In genomic region chr4:71456841-71457240, GRCh38 we compare ENCODE assay signal across 11 cellular contexts.
DNase-seq lines count a peak whose midpoint lies in the region; TF ChIP-seq lines count a peak whose summit lies in the region.
"Had no signal": no experiment of that assay in that cellular context is flagged by ENCODE, and none has a peak within 500 bp of the region (broad histone marks: within the 10 kb centered on the region; RNA-seq: fewer than 3 reads in every experiment).

No MANE protein-coding gene starts in this region.

- H2AK5ac ChIP-seq in neuronal stem cell (ENCODE audit: low read depth, low read length), result no peak overlapping the region

- intact Hi-C loops in sigmoid colon (cut with DNase I), result no loop called here
- intact Hi-C loops in colonic mucosa (cut with DNase I), result no loop called here

- H3K36me3 ChIP-seq in neuronal stem cell (replicated peaks in 1 of 2; ENCODE audit: control insufficient read depth in 2 of 2, insufficient read depth in 2 of 2, low read length in 2 of 2) (no peaks in the 10 kb centered on the region), sigmoid colon (no peaks in the 10 kb centered on the region), colonic mucosa (no peaks in the 10 kb centered on the region)
- H3K36me3 ChIP-seq: SJSA1 had no signal

- CTCF ChIA-PET in HEK293T (lab: Yijun Ruan, JAX), result no interaction called here

- POLR2A ChIA-PET in HEK293T (lab: Yijun Ruan, JAX), result no interaction called here

- no peak for TF ChIP-seq POLR2A in sigmoid colon (IDR thresholded peaks at IDR 0.05)

- H2BK120ac ChIP-seq in neuronal stem cell (ENCODE audit: low read depth, low read length), result no peak overlapping the region

- H3K27ac ChIP-seq in neuronal stem cell (replicated peaks; ENCODE audit: low read length) (no peak overlapping the region), sigmoid colon (no peak overlapping the region), colonic mucosa (no peak overlapping the region)
- H3K27ac ChIP-seq: SJSA1 had no signal

- H4K91ac ChIP-seq in neuronal stem cell (ENCODE audit: low read depth, low read length, poor library complexity), result no peak overlapping the region

- no peak overlapping the region for H2BK5ac ChIP-seq in neuronal stem cell (ENCODE audit: low read length)

- no peak overlapping the region for H2BK15ac ChIP-seq in neuronal stem cell (ENCODE audit: low read length)

- no peaks in the 10 kb centered on the region for H3K79me1 ChIP-seq in neuronal stem cell (ENCODE audit: low read depth, low read length)

- no peak overlapping the region for H3K14ac ChIP-seq in neuronal stem cell (ENCODE audit: low read length)

- H3K4me3 ChIP-seq in fibroblast of pulmonary artery (replicated peaks; ENCODE audit: low read depth, low read length) (no peak overlapping the region), neuronal stem cell (ENCODE audit: low read length in 2 of 2) (no peak overlapping the region), sigmoid colon (no peak overlapping the region), colonic mucosa (no peak overlapping the region)
- H3K4me3 ChIP-seq: SJSA1 had no signal

- no peak overlapping the region for H3K23ac ChIP-seq in neuronal stem cell (ENCODE audit: low read depth, low read length, poor library complexity)

- no peak overlapping the region for H2BK12ac ChIP-seq in neuronal stem cell (ENCODE audit: low read length)

- H3K9ac ChIP-seq in neuronal stem cell (ENCODE audit: low read depth, low read length, poor library complexity) (no peak overlapping the region), colonic mucosa (ENCODE audit: low read depth in 2 of 2, low read length in 2 of 2) (no peak overlapping the region)

- DNase-seq in DMS153 (lab: John Stamatoyannopoulos, UW), result peak; percentile 76
- peak; percentile 11 for DNase-seq in NCI-H446 treated with DMSO at 0.1 percent for 48 hours (lab: John Stamatoyannopoulos, UW)
- peak; percentile 69 for DNase-seq in fibroblast of pulmonary artery (ENCODE audit: low read depth)
- DNase-seq in neuronal stem cell (ENCODE audit: low spot score), result no peak
- DNase-seq in HEK293T (ENCODE audit: extremely low spot score), result no peak
- DNase-seq in sigmoid colon, result no peak
- no peak for DNase-seq in NK-92 treated with Interleukin-12 subunit alpha and Interleukin-12 subunit beta, amount 100 ng/mL, for 24 hours (lab: John Stamatoyannopoulos, UW)
- DNase-seq in colonic mucosa, result no peak
- DNase-seq: activated CD8-positive, alpha-beta memory T cell treated with anti-CD3 and anti-CD28 coated beads, Interleukin-2, amount 50 U/mL, for 48 hours; Kasumi-1 had no signal

- H3K4me1 ChIP-seq in neuronal stem cell (ENCODE audit: control insufficient read depth in 2 of 2, insufficient read depth in 1 of 2, low read depth in 1 of 2, low read length in 2 of 2) (peaks cover 0 to 2% of the 10 kb centered on the region in 2 donors), sigmoid colon (no peaks in the 10 kb centered on the region), colonic mucosa (no peaks in the 10 kb centered on the region)
- H3K4me1 ChIP-seq: SJSA1 had no signal

- no peak overlapping the region for H3K18ac ChIP-seq in neuronal stem cell (ENCODE audit: low read length)

- H3K4ac ChIP-seq in neuronal stem cell (ENCODE audit: low read length), result no peak overlapping the region

- H3K27me3 ChIP-seq in neuronal stem cell (ENCODE audit: control insufficient read depth in 3 of 3, insufficient read depth in 3 of 3, low read depth in 1 of 3, low read length in 3 of 3) (no peaks in the 10 kb centered on the region), sigmoid colon (no peaks in the 10 kb centered on the region), colonic mucosa (no peaks in the 10 kb centered on the region)
- H3K27me3 ChIP-seq: SJSA1 had no signal

- no CpG with 5 or more reads among the region's 1 CpG for WGBS in neuronal stem cell (ENCODE audit: extremely low coverage in 2 of 2, insufficient read length in 2 of 2, insufficient replicate concordance in 1 of 2), 2 donors
- WGBS in sigmoid colon, 2 donors, result 5 to 41% methylated on average over 1 of the region's 1 CpG

- no peak overlapping the region for H3K4me2 ChIP-seq in neuronal stem cell (ENCODE audit: insufficient read depth, low read length, poor library complexity, severe bottlenecking)

- H3K9me3 ChIP-seq in neuronal stem cell (replicated peaks in 1 of 2; ENCODE audit: control insufficient read depth in 2 of 2, insufficient read depth in 1 of 2, low read depth in 1 of 2, low read length in 2 of 2), result no peaks in the 10 kb centered on the region
- H3K9me3 ChIP-seq in sigmoid colon, result no peaks in the 10 kb centered on the region
- no peaks in the 10 kb centered on the region for H3K9me3 ChIP-seq in colonic mucosa
- H3K9me3 ChIP-seq: SJSA1 had no signal

- no peak overlapping the region for H4K8ac ChIP-seq in neuronal stem cell (ENCODE audit: low read depth, low read length)

- no peak for TF ChIP-seq EP300 in sigmoid colon (IDR thresholded peaks at IDR 0.05)

- H2AFZ ChIP-seq in neuronal stem cell (ENCODE audit: low read length), result peak overlapping the region; percentile 66

- no peak for TF ChIP-seq CTCF in fibroblast of pulmonary artery (IDR thresholded peaks at IDR 0.05; ENCODE audit: low read length, missing control alignments)
- TF ChIP-seq CTCF in sigmoid colon (IDR thresholded peaks at IDR 0.05), result no peak
- no peak for TF ChIP-seq CTCF in colonic mucosa (IDR thresholded peaks at IDR 0.05)

TF ChIP-seq in HEK293T, 16 proteins besides CTCF, POLR2A, EP300 and RAD21:
- TF ChIP-seq ZNF384 (IDR thresholded peaks at IDR 0.05) (no peak), FOXK2 (IDR thresholded peaks at IDR 0.05) (no peak), TARDBP (IDR thresholded peaks at IDR 0.05) (no peak), LEF1 (IDR thresholded peaks at IDR 0.05; ENCODE audit: borderline replicate concordance) (no peak), FOXM1 (IDR thresholded peaks at IDR 0.05; ENCODE audit: borderline replicate concordance) (no peak), ELF4 (IDR thresholded peaks at IDR 0.05) (no peak)

Comparison
In these comparisons a context has a peak if more than half of its experiments do, and no peak if none do; other contexts are left out.
1. DNase-seq: peak in DMS153 (single experiment), NCI-H446 treated with DMSO at 0.1 percent for 48 hours (single experiment) and fibroblast of pulmonary artery (single experiment); none in neuronal stem cell (single experiment), HEK293T (single experiment), sigmoid colon (single experiment), NK-92 treated with Interleukin-12 subunit alpha and Interleukin-12 subunit beta, amount 100 ng/mL, for 24 hours (single experiment) and colonic mucosa (single experiment).